1 cellular context compared by ENCODE assay signal in genomic region chr16:89564476-89565255, GRCh38.
TF ChIP-seq lines count a peak whose summit lies in the region.

No MANE protein-coding gene starts in this region.

TF ChIP-seq in IMR-90, 13 proteins besides CTCF, POLR2A, EP300 and RAD21:
- TF ChIP-seq FOS (IDR thresholded peaks at IDR 0.05; ENCODE audit: low read depth, low read length): no peak
- TF ChIP-seq CEBPB (IDR thresholded peaks at IDR 0.05; ENCODE audit: low read depth, low read length): no peak
- no peak for TF ChIP-seq MAZ (IDR thresholded peaks at IDR 0.05; ENCODE audit: borderline replicate concordance, low read depth, low read length)
- TF ChIP-seq BHLHE40 (IDR thresholded peaks at IDR 0.05; ENCODE audit: low read depth, low read length): no peak
- no peak for TF ChIP-seq CHD1 (IDR thresholded peaks at IDR 0.05; ENCODE audit: low read depth, low read length)
- TF ChIP-seq SMC3 (IDR thresholded peaks at IDR 0.05; ENCODE audit: low read depth, low read length): no peak
- no peak for TF ChIP-seq RFX5 (IDR thresholded peaks at IDR 0.05; ENCODE audit: low read depth, low read length)
- no peak for TF ChIP-seq USF2 (IDR thresholded peaks at IDR 0.05; ENCODE audit: low read depth, low read length)
- TF ChIP-seq NFE2L2 (IDR thresholded peaks at IDR 0.05; ENCODE audit: low read depth, low read length): no peak
- no peak for TF ChIP-seq RCOR1 (IDR thresholded peaks at IDR 0.05; ENCODE audit: insufficient replicate concordance, low read length)
- TF ChIP-seq MAFK (IDR thresholded peaks at IDR 0.05; ENCODE audit: low read depth, low read length): no peak
- no peak for TF ChIP-seq MXI1 (IDR thresholded peaks at IDR 0.05; ENCODE audit: borderline replicate concordance, low read depth, low read length)
- TF ChIP-seq ELK1 (IDR thresholded peaks at IDR 0.05; ENCODE audit: borderline replicate concordance, low read depth, low read length): no peak
